Comparison of ENCODE assay signal across 21 cellular contexts in the genomic region with DNA sequence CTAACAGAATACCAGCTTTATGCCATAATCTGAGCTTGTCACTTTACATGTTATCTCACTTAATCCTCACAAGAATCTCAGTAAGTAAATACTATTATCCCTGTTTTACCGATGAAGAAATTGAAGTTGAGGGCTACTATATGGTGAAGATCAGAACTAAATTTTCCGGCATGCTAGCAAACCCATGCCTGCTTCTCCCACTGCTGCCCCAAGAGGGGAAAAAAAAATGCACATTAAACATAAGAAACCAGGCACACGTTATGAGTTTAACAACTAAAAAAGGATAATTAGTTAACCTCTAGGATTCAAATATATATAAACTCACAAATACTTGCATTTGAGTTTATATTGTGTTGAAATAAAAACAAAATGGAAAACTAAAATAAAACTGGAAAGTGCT. TPM values are rescaled to one million over a fixed set of nuclear protein-coding genes. Genes with fewer than 3 reads are reported as not detected.
DNase-seq lines count a peak whose midpoint lies in the region; ATAC-seq, FAIRE-seq and TF ChIP-seq lines count a peak whose summit lies in the region.
"Had no signal": no experiment of that assay in that cellular context is flagged by ENCODE, and none has a peak within 500 bp of the region (broad histone marks: within the 10 kb centered on the region; RNA-seq: fewer than 3 reads in every experiment).

No MANE protein-coding gene starts in this region.

- H3K4me1 ChIP-seq in aorta (ENCODE audit: control insufficient read depth in 1 of 2, insufficient read depth in 2 of 2, low read length in 2 of 2) = no peaks in the 10 kb centered on the region
- no peaks in the 10 kb centered on the region for H3K4me1 ChIP-seq in ovary (ENCODE audit: insufficient read depth)
- H3K4me1 ChIP-seq: adrenal gland, parathyroid adenoma had no signal

- no peak for TF ChIP-seq EP300 in ovary (IDR thresholded peaks at IDR 0.05)

- FAIRE-seq in A204.1 (lab: Jason Lieb, UNC) = peak; percentile 27
- FAIRE-seq in G401.6 (lab: Jason Lieb, UNC) = peak; percentile 11

- H3K4me3 ChIP-seq in fibroblast of the aortic adventitia (ENCODE audit: low read depth, low read length) = no peak overlapping the region
- no peak overlapping the region for H3K4me3 ChIP-seq in aorta (ENCODE audit: low read length in 2 of 2)
- no peak overlapping the region for H3K4me3 ChIP-seq in ovary
- H3K4me3 ChIP-seq: adrenal gland, thoracic aorta had no signal

- DNase-seq in fibroblast of the aortic adventitia (ENCODE audit: low read depth) = no peak
- no peak for DNase-seq in aorta
- DNase-seq in NCI-H446 (lab: John Stamatoyannopoulos, UW) = no peak
- DNase-seq in ovary = no peak
- DNase-seq: activated CD4-positive, alpha-beta T cell treated with anti-CD3 and anti-CD28 coated beads, Interleukin-2, amount 50 U/mL, for 48 hours; adrenal gland; CD4-positive, alpha-beta memory T cell; DND-41; HCEC 1CT; NCI-H1105 treated with DMSO at 0.1 percent for 48 hours; NCI-H524 treated with DMSO at 0.1 percent for 48 hours; SHP77 treated with DMSO at 0.1 percent for 48 hours; stimulated activated naive CD4-positive, alpha-beta T cell; T-helper 1 cell had no signal

- H3K36me3 ChIP-seq in aorta (ENCODE audit: control insufficient read depth in 1 of 2, insufficient read depth in 2 of 2, low read length in 1 of 2) (peaks cover 0 to 4% of the 10 kb centered on the region in 2 donors), ovary (no peaks in the 10 kb centered on the region)
- H3K36me3 ChIP-seq: adrenal gland, thoracic aorta had no signal

- TF ChIP-seq CTCF in fibroblast of the aortic adventitia (IDR thresholded peaks at IDR 0.05; ENCODE audit: insufficient read depth, low read length) = peak; percentile 21
- TF ChIP-seq CTCF in ovary (IDR thresholded peaks at IDR 0.05) = no peak

- intact Hi-C loops in aorta (cut with DNase I) = no loop called here
- intact Hi-C loops in ovary (cut with DNase I) = no loop called here

- ATAC-seq in SK-N-SH treated with all-trans-retinoic acid at 6 μM for 48 hours = peak; percentile 30; the same call in 1 of the 3 replicates
- no peak for ATAC-seq in aorta (ENCODE audit: low FRiP score)
- no peak for ATAC-seq in HG03045 (IDR thresholded peaks at IDR 0.05; ENCODE audit: unreplicated experiment)
- ATAC-seq: esophagus mucosa had no signal

- WGBS in aorta, 2 donors = 65 to 73% methylated on average over 3 of the region's 3 CpGs
- WGBS in ovary, 3 donors = 74 to 76% (median 75%) methylated on average over 3 of the region's 3 CpGs

- TF ChIP-seq POLR2A in ovary (IDR thresholded peaks at IDR 0.05) = no peak

- H3K9me3 ChIP-seq in aorta (ENCODE audit: control insufficient read depth, low read length) (no peaks in the 10 kb centered on the region), ovary (no peaks in the 10 kb centered on the region)
- H3K9me3 ChIP-seq: adrenal gland, thoracic aorta had no signal

- H3K27me3 ChIP-seq in aorta (ENCODE audit: control insufficient read depth in 1 of 2, insufficient read depth in 2 of 2, low read length in 1 of 2) (no peaks in the 10 kb centered on the region), ovary (no peaks in the 10 kb centered on the region)
- H3K27me3 ChIP-seq: adrenal gland had no signal

- H3K27ac ChIP-seq in aorta (ENCODE audit: low read depth in 1 of 2, low read length in 2 of 2) (no peak overlapping the region), ovary (no peak overlapping the region)
- H3K27ac ChIP-seq: adrenal gland, parathyroid adenoma, thoracic aorta had no signal

TF ChIP-seq in SK-N-SH treated with all-trans-retinoic acid at 6 μM for 48 hours, 23 proteins besides CTCF, POLR2A, EP300 and RAD21:
- no peak for TF ChIP-seq SNAI2 (CRISPR knock-in tag; IDR thresholded peaks at IDR 0.05)
- TF ChIP-seq CSDC2 (CRISPR knock-in tag; IDR thresholded peaks at IDR 0.05) = no peak
- TF ChIP-seq, protein P1, sequence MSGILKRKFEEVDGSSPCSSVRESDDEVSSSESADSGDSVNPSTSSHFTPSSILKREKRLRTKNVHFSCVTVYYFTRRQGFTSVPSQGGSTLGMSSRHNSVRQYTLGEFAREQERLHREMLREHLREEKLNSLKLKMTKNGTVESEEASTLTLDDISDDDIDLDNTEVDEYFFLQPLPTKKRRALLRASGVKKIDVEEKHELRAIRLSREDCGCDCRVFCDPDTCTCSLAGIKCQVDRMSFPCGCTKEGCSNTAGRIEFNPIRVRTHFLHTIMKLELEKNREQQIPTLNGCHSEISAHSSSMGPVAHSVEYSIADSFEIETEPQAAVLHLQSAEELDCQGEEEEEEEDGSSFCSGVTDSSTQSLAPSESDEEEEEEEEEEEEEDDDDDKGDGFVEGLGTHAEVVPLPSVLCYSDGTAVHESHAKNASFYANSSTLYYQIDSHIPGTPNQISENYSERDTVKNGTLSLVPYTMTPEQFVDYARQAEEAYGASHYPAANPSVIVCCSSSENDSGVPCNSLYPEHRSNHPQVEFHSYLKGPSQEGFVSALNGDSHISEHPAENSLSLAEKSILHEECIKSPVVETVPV (CRISPR knock-in tag; IDR thresholded peaks at IDR 0.05) = no peak
- TF ChIP-seq GLIS3 (CRISPR knock-in tag; IDR thresholded peaks at IDR 0.05) = no peak
- no peak for TF ChIP-seq ZFP3 (CRISPR knock-in tag; IDR thresholded peaks at IDR 0.05)
- no peak for TF ChIP-seq ZFP30 (CRISPR knock-in tag; IDR thresholded peaks at IDR 0.05)
- TF ChIP-seq, protein P2, sequence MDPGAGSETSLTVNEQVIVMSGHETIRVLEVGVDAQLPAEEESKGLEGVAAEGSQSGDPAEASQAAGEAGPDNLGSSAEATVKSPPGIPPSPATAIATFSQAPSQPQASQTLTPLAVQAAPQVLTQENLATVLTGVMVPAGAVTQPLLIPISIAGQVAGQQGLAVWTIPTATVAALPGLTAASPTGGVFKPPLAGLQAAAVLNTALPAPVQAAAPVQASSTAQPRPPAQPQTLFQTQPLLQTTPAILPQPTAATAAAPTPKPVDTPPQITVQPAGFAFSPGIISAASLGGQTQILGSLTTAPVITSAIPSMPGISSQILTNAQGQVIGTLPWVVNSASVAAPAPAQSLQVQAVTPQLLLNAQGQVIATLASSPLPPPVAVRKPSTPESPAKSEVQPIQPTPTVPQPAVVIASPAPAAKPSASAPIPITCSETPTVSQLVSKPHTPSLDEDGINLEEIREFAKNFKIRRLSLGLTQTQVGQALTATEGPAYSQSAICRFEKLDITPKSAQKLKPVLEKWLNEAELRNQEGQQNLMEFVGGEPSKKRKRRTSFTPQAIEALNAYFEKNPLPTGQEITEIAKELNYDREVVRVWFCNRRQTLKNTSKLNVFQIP (CRISPR knock-in tag; IDR thresholded peaks at IDR 0.05; ENCODE audit: borderline replicate concordance, low read depth) = no peak
- no peak for TF ChIP-seq ARNTL (CRISPR knock-in tag; IDR thresholded peaks at IDR 0.05; ENCODE audit: borderline replicate concordance, low read depth)
- TF ChIP-seq PPARA (CRISPR knock-in tag; IDR thresholded peaks at IDR 0.05; ENCODE audit: borderline replicate concordance) = no peak
- no peak for TF ChIP-seq ESRRG (CRISPR knock-in tag; IDR thresholded peaks at IDR 0.05)
- no peak for TF ChIP-seq BACH2 (CRISPR knock-in tag; IDR thresholded peaks at IDR 0.05; ENCODE audit: borderline replicate concordance)
- TF ChIP-seq ZC3H10 (CRISPR knock-in tag; IDR thresholded peaks at IDR 0.05) = no peak
- TF ChIP-seq TCF4 (CRISPR knock-in tag; IDR thresholded peaks at IDR 0.05; ENCODE audit: borderline replicate concordance) = no peak
- no peak for TF ChIP-seq ZNF70 (CRISPR knock-in tag; IDR thresholded peaks at IDR 0.05)
- no peak for TF ChIP-seq TOX (CRISPR knock-in tag; IDR thresholded peaks at IDR 0.05; ENCODE audit: borderline replicate concordance)
- TF ChIP-seq OSR1 (CRISPR knock-in tag; IDR thresholded peaks at IDR 0.05) = no peak
- TF ChIP-seq ISL1 (CRISPR knock-in tag; IDR thresholded peaks at IDR 0.05) = no peak
- TF ChIP-seq ZNF8 (CRISPR knock-in tag; IDR thresholded peaks at IDR 0.05) = no peak
- TF ChIP-seq, protein P3, sequence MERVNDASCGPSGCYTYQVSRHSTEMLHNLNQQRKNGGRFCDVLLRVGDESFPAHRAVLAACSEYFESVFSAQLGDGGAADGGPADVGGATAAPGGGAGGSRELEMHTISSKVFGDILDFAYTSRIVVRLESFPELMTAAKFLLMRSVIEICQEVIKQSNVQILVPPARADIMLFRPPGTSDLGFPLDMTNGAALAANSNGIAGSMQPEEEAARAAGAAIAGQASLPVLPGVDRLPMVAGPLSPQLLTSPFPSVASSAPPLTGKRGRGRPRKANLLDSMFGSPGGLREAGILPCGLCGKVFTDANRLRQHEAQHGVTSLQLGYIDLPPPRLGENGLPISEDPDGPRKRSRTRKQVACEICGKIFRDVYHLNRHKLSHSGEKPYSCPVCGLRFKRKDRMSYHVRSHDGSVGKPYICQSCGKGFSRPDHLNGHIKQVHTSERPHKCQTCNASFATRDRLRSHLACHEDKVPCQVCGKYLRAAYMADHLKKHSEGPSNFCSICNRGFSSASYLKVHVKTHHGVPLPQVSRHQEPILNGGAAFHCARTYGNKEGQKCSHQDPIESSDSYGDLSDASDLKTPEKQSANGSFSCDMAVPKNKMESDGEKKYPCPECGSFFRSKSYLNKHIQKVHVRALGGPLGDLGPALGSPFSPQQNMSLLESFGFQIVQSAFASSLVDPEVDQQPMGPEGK (CRISPR knock-in tag; IDR thresholded peaks at IDR 0.05; ENCODE audit: borderline replicate concordance) = no peak
TF ChIP-seq in SK-N-SH treated with all-trans-retinoic acid at 6 μM for 48 hours: peak in this region for 0.

RNA-seq across cellular contexts. Expression of a gene that starts 10.8 kb away (rescaled TPM):
- 10.0 and 18.2 TPM in 2 replicates for total RNA-seq in fibroblast of the aortic adventitia (ENCODE audit: low replicate concordance)
- total RNA-seq in aorta = 10 to 100 TPM; 14.6 to 18.8 TPM
- 1 to 10 TPM; 3.3 to 6.0 TPM for polyA plus RNA-seq in aorta
- total RNA-seq in ovary = 10 to 100 TPM in 4 of 7 donors, 1 to 10 TPM in 3; 6.9 to 12.4 (median 10.6) TPM
- 1 to 10 TPM; 4.0 to 8.5 TPM for polyA plus RNA-seq in ovary
